ENCODE assay signal across 18 cellular contexts in the genomic region with DNA sequence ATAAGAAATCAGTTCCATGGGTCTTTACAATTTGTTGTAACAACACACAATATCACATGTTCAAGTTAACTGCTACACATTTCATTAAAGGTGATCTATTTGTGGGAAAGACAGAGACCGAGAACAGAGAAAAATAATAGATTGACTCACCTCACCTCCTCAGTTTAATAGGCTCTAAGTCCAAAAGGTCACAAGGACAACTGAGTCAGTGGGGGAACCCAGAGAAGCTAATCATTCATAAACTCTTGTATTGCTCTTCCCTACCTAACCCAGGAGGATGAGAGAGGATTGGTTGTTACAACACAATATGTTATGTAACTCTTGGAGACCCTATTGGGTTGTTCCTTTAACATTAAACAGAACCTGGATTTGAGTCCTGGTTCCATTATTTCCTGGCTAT.
A peak's percentile ranks its signal among the peaks of the same experiment; 100 is the strongest.
DNase-seq lines count a peak whose midpoint lies in the region; ATAC-seq, FAIRE-seq and TF ChIP-seq lines count a peak whose summit lies in the region.
"Had no signal": no experiment of that assay in that cellular context is flagged by ENCODE, and none has a peak within 500 bp of the region (broad histone marks: within the 10 kb centered on the region; RNA-seq: fewer than 3 reads in every experiment).

No MANE protein-coding gene starts in this region.

- CTCF ChIA-PET in CD4-positive, alpha-beta T cell (lab: Charles Lee), result no interaction called here

- in situ Hi-C loops in Caki2 (cut with HindIII; ENCODE audit: low pct_unique_long_range_greater_than_20kb, low sequenced_read_pairs), result no loop called here
- in situ Hi-C loops in brain microvascular endothelial cell (cut with HindIII; ENCODE audit: low pct_ligation_motif_present, low sequenced_read_pairs), result no loop called here

- FAIRE-seq in RCC 7860 (lab: Jason Lieb, UNC), result peak; percentile 57
- FAIRE-seq: A204.1, GM18507, HepG2, HTR-8/SVneo had no signal

- H3K36me3 Mint-ChIP-seq in CD4-positive, alpha-beta T cell (ENCODE audit: low read depth), result no peaks in the 10 kb centered on the region
- H3K36me3 Mint-ChIP-seq: CD14-positive monocyte; CD8-positive, alpha-beta memory T cell had no signal

- H3K27me3 ChIP-seq in kidney epithelial cell (ENCODE audit: control insufficient read depth, insufficient read depth, low read length) (no peaks in the 10 kb centered on the region), brain microvascular endothelial cell (replicated peaks) (peaks cover 7% of the 10 kb centered on the region)
- no peaks in the 10 kb centered on the region for H3K27me3 ChIP-seq in CD4-positive, alpha-beta T cell (ENCODE audit: control insufficient read depth, insufficient read depth, low read length)

- no peak overlapping the region for H3K27ac Mint-ChIP-seq in CD4-positive, alpha-beta T cell
- H3K27ac Mint-ChIP-seq: CD14-positive monocyte; CD8-positive, alpha-beta memory T cell; HFFc6 had no signal

- no peak overlapping the region for H3K4me3 Mint-ChIP-seq in CD4-positive, alpha-beta T cell
- H3K4me3 Mint-ChIP-seq: CD14-positive monocyte; CD8-positive, alpha-beta memory T cell; HFFc6 had no signal

- H3K36me3 ChIP-seq in kidney epithelial cell (ENCODE audit: control insufficient read depth, insufficient read depth, low read length) (no peaks in the 10 kb centered on the region), brain microvascular endothelial cell (replicated peaks) (no peaks in the 10 kb centered on the region)

- H3K4me3 ChIP-seq in kidney epithelial cell (ENCODE audit: low read depth, low read length) (no peak overlapping the region), brain microvascular endothelial cell (ENCODE audit: low read depth, low read length) (no peak overlapping the region)

- H3K9me3 ChIP-seq in CD4-positive, alpha-beta T cell (ENCODE audit: control insufficient read depth, low read length), result no peaks in the 10 kb centered on the region
- H3K9me3 ChIP-seq: Caco-2 had no signal

- POLR2A ChIA-PET in CD4-positive, alpha-beta T cell (lab: Charles Lee), result no interaction called here

- intact Hi-C loops in CD4-positive, alpha-beta T cell (cut with DNase I, micrococcal nuclease), result no loop called here

- TF ChIP-seq CTCF in kidney epithelial cell (IDR thresholded peaks at IDR 0.05; ENCODE audit: insufficient read depth, low read length, poor library complexity, severe bottlenecking) (no peak), brain microvascular endothelial cell (IDR thresholded peaks at IDR 0.05; ENCODE audit: low read depth, low read length, missing control alignments) (no peak)
- TF ChIP-seq CTCF in CD4-positive, alpha-beta T cell (IDR thresholded peaks at IDR 0.05), result no peak

- DNase-seq in Caki2 (ENCODE audit: low read depth) (peak; percentile 18), RCC 7860 (ENCODE audit: low spot score) (peak; percentile 30), kidney epithelial cell (ENCODE audit: low read depth) (peak; percentile 12), brain microvascular endothelial cell (no peak)
- DNase-seq in stimulated activated naive CD8-positive, alpha-beta T cell treated with anti-CD3 and anti-CD28 coated beads, Interleukin-15, Interleukin-2, amounts not matched to agents 100 U/mL and 50 U/mL, for 24 hours, result no peak
- no peak for DNase-seq in CD4-positive, alpha-beta T cell
- DNase-seq: Caco-2; CD8-positive, alpha-beta memory T cell; DMS53; GF-D8; HCEC 1CT; HFFc6 had no signal

- no peaks in the 10 kb centered on the region for H3K4me1 Mint-ChIP-seq in CD4-positive, alpha-beta T cell (ENCODE audit: low read depth)
- H3K4me1 Mint-ChIP-seq: CD14-positive monocyte; CD8-positive, alpha-beta memory T cell had no signal

- H3K27ac ChIP-seq in CD4-positive, alpha-beta T cell (ENCODE audit: low read depth, low read length), result no peak overlapping the region
- H3K27ac ChIP-seq in brain microvascular endothelial cell, result no peak overlapping the region

- H3K27me3 Mint-ChIP-seq in CD4-positive, alpha-beta T cell, result peaks cover 29% of the 10 kb centered on the region

- peak; percentile 63 for ATAC-seq in stimulated activated naive CD8-positive, alpha-beta T cell treated with anti-CD3 and anti-CD28 coated beads, Interleukin-15, Interleukin-2, amounts not matched to agents 100 U/mL and 50 U/mL, for 24 hours
- ATAC-seq in GM18502 (IDR thresholded peaks at IDR 0.05; ENCODE audit: poor library complexity, unreplicated experiment), result no peak
- ATAC-seq in CD4-positive, alpha-beta T cell (ENCODE audit: poor library complexity), result no peak
- ATAC-seq: HepG2 had no signal

- no peaks in the 10 kb centered on the region for H3K9me3 Mint-ChIP-seq in CD4-positive, alpha-beta T cell
- H3K9me3 Mint-ChIP-seq: CD14-positive monocyte; CD8-positive, alpha-beta memory T cell had no signal

Comparison
In these comparisons a context has a peak if more than half of its experiments do, and no peak if none do; other contexts are left out.
1. DNase-seq: peak in Caki2 (single experiment), RCC 7860 (single experiment) and kidney epithelial cell (single experiment); none in stimulated activated naive CD8-positive, alpha-beta T cell treated with anti-CD3 and anti-CD28 coated beads, Interleukin-15, Interleukin-2, amounts not matched to agents 100 U/mL and 50 U/mL, for 24 hours (single experiment), CD4-positive, alpha-beta T cell (0 of 10) and brain microvascular endothelial cell (single experiment).